ENCODE assay signal across 1 cellular context in genomic region chr1:100397681-100398080, GRCh38.
TF ChIP-seq lines count a peak whose summit lies in the region.

No MANE protein-coding gene starts in this region.

TF ChIP-seq in HepG2, 621 proteins besides CTCF, POLR2A, EP300 and RAD21 (continued from another document):
- TF ChIP-seq MXD1 (CRISPR knock-in tag; IDR thresholded peaks at IDR 0.05), result no peak
- no peak for TF ChIP-seq SAP130 (CRISPR knock-in tag; IDR thresholded peaks at IDR 0.05; ENCODE audit: low read depth)
- TF ChIP-seq NCOR1 (IDR thresholded peaks at IDR 0.05; ENCODE audit: borderline replicate concordance, low read length), result no peak
- TF ChIP-seq DMTF1 (CRISPR knock-in tag; IDR thresholded peaks at IDR 0.05), result no peak
- TF ChIP-seq SP140L (CRISPR knock-in tag; IDR thresholded peaks at IDR 0.05; ENCODE audit: borderline replicate concordance), result no peak
- TF ChIP-seq ARID5B (CRISPR knock-in tag; IDR thresholded peaks at IDR 0.05), result no peak
TF ChIP-seq in HepG2: peak in this region for 0.
